1 cellular context compared by ENCODE assay signal in genomic region chr16:14405611-14406537, GRCh38.
TF ChIP-seq lines count a peak whose summit lies in the region.

No MANE protein-coding gene starts in this region.

TF ChIP-seq in HepG2, 621 proteins besides CTCF, POLR2A, EP300 and RAD21 (continued from another document and continues in another):
- TF ChIP-seq, protein P1, sequence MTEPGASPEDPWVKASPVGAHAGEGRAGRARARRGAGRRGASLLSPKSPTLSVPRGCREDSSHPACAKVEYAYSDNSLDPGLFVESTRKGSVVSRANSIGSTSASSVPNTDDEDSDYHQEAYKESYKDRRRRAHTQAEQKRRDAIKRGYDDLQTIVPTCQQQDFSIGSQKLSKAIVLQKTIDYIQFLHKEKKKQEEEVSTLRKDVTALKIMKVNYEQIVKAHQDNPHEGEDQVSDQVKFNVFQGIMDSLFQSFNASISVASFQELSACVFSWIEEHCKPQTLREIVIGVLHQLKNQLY (CRISPR knock-in tag; IDR thresholded peaks at IDR 0.05), result no peak; the same call in 1 of the 2 replicates
- peak; percentile 80; the same call in 1 of the 2 replicates for TF ChIP-seq THAP7 (CRISPR knock-in tag; IDR thresholded peaks at IDR 0.05)
- TF ChIP-seq, protein P2, sequence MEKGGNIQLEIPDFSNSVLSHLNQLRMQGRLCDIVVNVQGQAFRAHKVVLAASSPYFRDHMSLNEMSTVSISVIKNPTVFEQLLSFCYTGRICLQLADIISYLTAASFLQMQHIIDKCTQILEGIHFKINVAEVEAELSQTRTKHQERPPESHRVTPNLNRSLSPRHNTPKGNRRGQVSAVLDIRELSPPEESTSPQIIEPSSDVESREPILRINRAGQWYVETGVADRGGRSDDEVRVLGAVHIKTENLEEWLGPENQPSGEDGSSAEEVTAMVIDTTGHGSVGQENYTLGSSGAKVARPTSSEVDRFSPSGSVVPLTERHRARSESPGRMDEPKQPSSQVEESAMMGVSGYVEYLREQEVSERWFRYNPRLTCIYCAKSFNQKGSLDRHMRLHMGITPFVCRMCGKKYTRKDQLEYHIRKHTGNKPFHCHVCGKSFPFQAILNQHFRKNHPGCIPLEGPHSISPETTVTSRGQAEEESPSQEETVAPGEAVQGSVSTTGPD (CRISPR knock-in tag; IDR thresholded peaks at IDR 0.05), result no peak
- TF ChIP-seq ZNF891 (CRISPR knock-in tag; IDR thresholded peaks at IDR 0.05), result peak; percentile 95
- TF ChIP-seq HOXA5 (CRISPR knock-in tag; IDR thresholded peaks at IDR 0.05), result peak; percentile 87
- TF ChIP-seq SOX5 (CRISPR knock-in tag; IDR thresholded peaks at IDR 0.05; ENCODE audit: borderline replicate concordance), result peak; percentile 45; the same call in 1 of the 2 replicates
- TF ChIP-seq SMARCE1 (IDR thresholded peaks at IDR 0.05; ENCODE audit: borderline replicate concordance), result no peak
- TF ChIP-seq, protein P3, sequence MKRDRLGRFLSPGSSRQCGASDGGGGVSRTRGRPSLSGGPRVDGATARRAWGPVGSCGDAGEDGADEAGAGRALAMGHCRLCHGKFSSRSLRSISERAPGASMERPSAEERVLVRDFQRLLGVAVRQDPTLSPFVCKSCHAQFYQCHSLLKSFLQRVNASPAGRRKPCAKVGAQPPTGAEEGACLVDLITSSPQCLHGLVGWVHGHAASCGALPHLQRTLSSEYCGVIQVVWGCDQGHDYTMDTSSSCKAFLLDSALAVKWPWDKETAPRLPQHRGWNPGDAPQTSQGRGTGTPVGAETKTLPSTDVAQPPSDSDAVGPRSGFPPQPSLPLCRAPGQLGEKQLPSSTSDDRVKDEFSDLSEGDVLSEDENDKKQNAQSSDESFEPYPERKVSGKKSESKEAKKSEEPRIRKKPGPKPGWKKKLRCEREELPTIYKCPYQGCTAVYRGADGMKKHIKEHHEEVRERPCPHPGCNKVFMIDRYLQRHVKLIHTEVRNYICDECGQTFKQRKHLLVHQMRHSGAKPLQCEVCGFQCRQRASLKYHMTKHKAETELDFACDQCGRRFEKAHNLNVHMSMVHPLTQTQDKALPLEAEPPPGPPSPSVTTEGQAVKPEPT (CRISPR knock-in tag; IDR thresholded peaks at IDR 0.05; ENCODE audit: low read depth), result peak; percentile 67; the same call in 1 of the 2 replicates
- TF ChIP-seq, protein P4, sequence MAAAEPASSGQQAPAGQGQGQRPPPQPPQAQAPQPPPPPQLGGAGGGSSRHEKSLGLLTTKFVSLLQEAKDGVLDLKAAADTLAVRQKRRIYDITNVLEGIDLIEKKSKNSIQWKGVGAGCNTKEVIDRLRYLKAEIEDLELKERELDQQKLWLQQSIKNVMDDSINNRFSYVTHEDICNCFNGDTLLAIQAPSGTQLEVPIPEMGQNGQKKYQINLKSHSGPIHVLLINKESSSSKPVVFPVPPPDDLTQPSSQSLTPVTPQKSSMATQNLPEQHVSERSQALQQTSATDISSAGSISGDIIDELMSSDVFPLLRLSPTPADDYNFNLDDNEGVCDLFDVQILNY (CRISPR knock-in tag; conservative IDR thresholded peaks at IDR 0.05), result no peak
- TF ChIP-seq ZNF180 (CRISPR knock-in tag; IDR thresholded peaks at IDR 0.05; ENCODE audit: borderline replicate concordance, low read depth), result 0 out of 2 replicates have a peak, but pooled peaks have one; percentile 43
- TF ChIP-seq ATAD3A (CRISPR knock-in tag; IDR thresholded peaks at IDR 0.05), result no peak
- TF ChIP-seq, protein P5, sequence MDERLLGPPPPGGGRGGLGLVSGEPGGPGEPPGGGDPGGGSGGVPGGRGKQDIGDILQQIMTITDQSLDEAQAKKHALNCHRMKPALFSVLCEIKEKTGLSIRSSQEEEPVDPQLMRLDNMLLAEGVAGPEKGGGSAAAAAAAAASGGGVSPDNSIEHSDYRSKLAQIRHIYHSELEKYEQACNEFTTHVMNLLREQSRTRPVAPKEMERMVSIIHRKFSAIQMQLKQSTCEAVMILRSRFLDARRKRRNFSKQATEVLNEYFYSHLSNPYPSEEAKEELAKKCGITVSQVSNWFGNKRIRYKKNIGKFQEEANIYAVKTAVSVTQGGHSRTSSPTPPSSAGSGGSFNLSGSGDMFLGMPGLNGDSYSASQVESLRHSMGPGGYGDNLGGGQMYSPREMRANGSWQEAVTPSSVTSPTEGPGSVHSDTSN (CRISPR knock-in tag; IDR thresholded peaks at IDR 0.05), result no peak
- TF ChIP-seq ZNF329 (CRISPR knock-in tag; IDR thresholded peaks at IDR 0.05; ENCODE audit: low read depth), result peak; percentile 79; the same call in 1 of the 2 replicates
- TF ChIP-seq CREB1 (IDR thresholded peaks at IDR 0.05), result peak; percentile 73; the same call in 1 of the 2 replicates
- TF ChIP-seq CREB1 (CRISPR knock-in tag; IDR thresholded peaks at IDR 0.05), result no peak; the same call in 1 of the 2 replicates
- TF ChIP-seq MYPOP (CRISPR knock-in tag; IDR thresholded peaks at IDR 0.05), result peak; percentile 92
- TF ChIP-seq PCBP2 (optimal IDR thresholded peaks at IDR 0.05; ENCODE audit: low read depth, low read length, poor library complexity, severe bottlenecking), result no peak
- peak; percentile 96 for TF ChIP-seq ZNF136 (CRISPR knock-in tag; IDR thresholded peaks at IDR 0.05; ENCODE audit: low read depth)
- peak; percentile 65; the same call in 1 of the 2 replicates for TF ChIP-seq TARDBP (CRISPR knock-in tag; IDR thresholded peaks at IDR 0.05)
- peak; percentile 70 for TF ChIP-seq MED1 (CRISPR knock-in tag; IDR thresholded peaks at IDR 0.05)
- 0 out of 2 replicates have a peak, but pooled peaks have one; percentile 8 for TF ChIP-seq PPARG (CRISPR knock-in tag; conservative IDR thresholded peaks at IDR 0.05)
- TF ChIP-seq, protein P6, sequence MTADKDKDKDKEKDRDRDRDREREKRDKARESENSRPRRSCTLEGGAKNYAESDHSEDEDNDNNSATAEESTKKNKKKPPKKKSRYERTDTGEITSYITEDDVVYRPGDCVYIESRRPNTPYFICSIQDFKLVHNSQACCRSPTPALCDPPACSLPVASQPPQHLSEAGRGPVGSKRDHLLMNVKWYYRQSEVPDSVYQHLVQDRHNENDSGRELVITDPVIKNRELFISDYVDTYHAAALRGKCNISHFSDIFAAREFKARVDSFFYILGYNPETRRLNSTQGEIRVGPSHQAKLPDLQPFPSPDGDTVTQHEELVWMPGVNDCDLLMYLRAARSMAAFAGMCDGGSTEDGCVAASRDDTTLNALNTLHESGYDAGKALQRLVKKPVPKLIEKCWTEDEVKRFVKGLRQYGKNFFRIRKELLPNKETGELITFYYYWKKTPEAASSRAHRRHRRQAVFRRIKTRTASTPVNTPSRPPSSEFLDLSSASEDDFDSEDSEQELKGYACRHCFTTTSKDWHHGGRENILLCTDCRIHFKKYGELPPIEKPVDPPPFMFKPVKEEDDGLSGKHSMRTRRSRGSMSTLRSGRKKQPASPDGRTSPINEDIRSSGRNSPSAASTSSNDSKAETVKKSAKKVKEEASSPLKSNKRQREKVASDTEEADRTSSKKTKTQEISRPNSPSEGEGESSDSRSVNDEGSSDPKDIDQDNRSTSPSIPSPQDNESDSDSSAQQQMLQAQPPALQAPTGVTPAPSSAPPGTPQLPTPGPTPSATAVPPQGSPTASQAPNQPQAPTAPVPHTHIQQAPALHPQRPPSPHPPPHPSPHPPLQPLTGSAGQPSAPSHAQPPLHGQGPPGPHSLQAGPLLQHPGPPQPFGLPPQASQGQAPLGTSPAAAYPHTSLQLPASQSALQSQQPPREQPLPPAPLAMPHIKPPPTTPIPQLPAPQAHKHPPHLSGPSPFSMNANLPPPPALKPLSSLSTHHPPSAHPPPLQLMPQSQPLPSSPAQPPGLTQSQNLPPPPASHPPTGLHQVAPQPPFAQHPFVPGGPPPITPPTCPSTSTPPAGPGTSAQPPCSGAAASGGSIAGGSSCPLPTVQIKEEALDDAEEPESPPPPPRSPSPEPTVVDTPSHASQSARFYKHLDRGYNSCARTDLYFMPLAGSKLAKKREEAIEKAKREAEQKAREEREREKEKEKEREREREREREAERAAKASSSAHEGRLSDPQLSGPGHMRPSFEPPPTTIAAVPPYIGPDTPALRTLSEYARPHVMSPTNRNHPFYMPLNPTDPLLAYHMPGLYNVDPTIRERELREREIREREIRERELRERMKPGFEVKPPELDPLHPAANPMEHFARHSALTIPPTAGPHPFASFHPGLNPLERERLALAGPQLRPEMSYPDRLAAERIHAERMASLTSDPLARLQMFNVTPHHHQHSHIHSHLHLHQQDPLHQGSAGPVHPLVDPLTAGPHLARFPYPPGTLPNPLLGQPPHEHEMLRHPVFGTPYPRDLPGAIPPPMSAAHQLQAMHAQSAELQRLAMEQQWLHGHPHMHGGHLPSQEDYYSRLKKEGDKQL (CRISPR knock-in tag; IDR thresholded peaks at IDR 0.05; ENCODE audit: low read depth), result no peak; the same call in none of the 2 replicates
- TF ChIP-seq ZSCAN9 (CRISPR knock-in tag; IDR thresholded peaks at IDR 0.05; ENCODE audit: borderline replicate concordance), result 0 out of 2 replicates have a peak, but pooled peaks have one; percentile 19
- TF ChIP-seq PAWR (CRISPR knock-in tag; IDR thresholded peaks at IDR 0.05; ENCODE audit: borderline replicate concordance), result no peak
- no peak; the same call in 1 of the 2 replicates for TF ChIP-seq SP2 (CRISPR knock-in tag; IDR thresholded peaks at IDR 0.05)
- TF ChIP-seq KLF6 (CRISPR knock-in tag; IDR thresholded peaks at IDR 0.05), result peak; percentile 80; the same call in 1 of the 2 replicates
- TF ChIP-seq DMAP1 (CRISPR knock-in tag; IDR thresholded peaks at IDR 0.05), result peak; percentile 89
- peak; percentile 41; the same call in 1 of the 2 replicates for TF ChIP-seq KLF15 (CRISPR knock-in tag; IDR thresholded peaks at IDR 0.05; ENCODE audit: borderline replicate concordance)
- TF ChIP-seq TEAD3 (CRISPR knock-in tag; optimal IDR thresholded peaks at IDR 0.05; ENCODE audit: borderline replicate concordance), result no peak
- peak; percentile 75 for TF ChIP-seq AHDC1 (CRISPR knock-in tag; IDR thresholded peaks at IDR 0.05; ENCODE audit: borderline replicate concordance)
- TF ChIP-seq THYN1 (CRISPR knock-in tag; IDR thresholded peaks at IDR 0.05; ENCODE audit: borderline replicate concordance, low read depth), result 0 out of 2 replicates have a peak, but pooled peaks have one; percentile 22
- TF ChIP-seq KDM3A (CRISPR knock-in tag; IDR thresholded peaks at IDR 0.05; ENCODE audit: low read depth), result peak; percentile 47; the same call in 1 of the 2 replicates
- peak; percentile 35; the same call in 1 of the 2 replicates for TF ChIP-seq ZNF792 (CRISPR knock-in tag; IDR thresholded peaks at IDR 0.05)
- TF ChIP-seq AGO1 (IDR thresholded peaks at IDR 0.05; ENCODE audit: low read depth, low read length, poor library complexity, severe bottlenecking), result peak; percentile 65
- peak in 1 of 2 experiments; percentile 82; a peak in 2 of 4 replicates for TF ChIP-seq KLF16 (CRISPR knock-in tag; IDR thresholded peaks at IDR 0.05)
- peak; percentile 78; the same call in 1 of the 2 replicates for TF ChIP-seq ZNF431 (CRISPR knock-in tag; IDR thresholded peaks at IDR 0.05; ENCODE audit: borderline replicate concordance, low read depth)
- peak; percentile 67; the same call in 1 of the 2 replicates for TF ChIP-seq ZKSCAN8 (CRISPR knock-in tag; IDR thresholded peaks at IDR 0.05; ENCODE audit: borderline replicate concordance)
- TF ChIP-seq ZNF468 (CRISPR knock-in tag; IDR thresholded peaks at IDR 0.05), result no peak
- TF ChIP-seq CREM (IDR thresholded peaks at IDR 0.05), result peak; percentile 62
- no peak for TF ChIP-seq CREM (CRISPR knock-in tag; IDR thresholded peaks at IDR 0.05)
- TF ChIP-seq HMG20A (CRISPR knock-in tag; IDR thresholded peaks at IDR 0.05; ENCODE audit: borderline replicate concordance), result 0 out of 2 replicates have a peak, but pooled peaks have one; percentile 13
- TF ChIP-seq BRD4 (CRISPR knock-in tag; IDR thresholded peaks at IDR 0.05), result peak; percentile 86
- peak; percentile 61 for TF ChIP-seq MEIS1 (CRISPR knock-in tag; IDR thresholded peaks at IDR 0.05; ENCODE audit: borderline replicate concordance)
- peak; percentile 97 for TF ChIP-seq MYC (CRISPR knock-in tag; IDR thresholded peaks at IDR 0.05; ENCODE audit: borderline replicate concordance)
- no peak for TF ChIP-seq ATM (IDR thresholded peaks at IDR 0.05; ENCODE audit: borderline replicate concordance)
